22 cellular contexts compared by ENCODE assay signal in the genomic region with DNA sequence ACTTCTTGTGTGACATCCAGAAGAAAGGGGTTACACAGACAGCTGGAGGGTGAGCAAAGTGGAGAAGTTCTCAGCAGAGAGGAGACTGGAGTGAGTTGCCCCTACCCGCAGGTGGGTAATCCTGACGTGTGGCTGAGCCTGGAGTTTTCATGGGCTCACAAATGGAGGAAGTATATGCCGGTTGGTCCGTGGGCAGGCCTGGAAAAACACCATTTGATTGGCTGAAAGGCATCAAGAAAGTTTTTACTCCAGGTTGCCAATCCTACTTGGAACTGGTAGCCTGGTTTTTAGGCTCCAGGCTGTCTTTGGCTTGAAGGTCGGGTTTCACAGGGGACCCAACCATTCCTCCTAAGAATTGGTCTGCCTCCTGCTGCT.
DNase-seq lines count a peak whose midpoint lies in the region; ATAC-seq, FAIRE-seq and TF ChIP-seq lines count a peak whose summit lies in the region.
"Had no signal": no experiment of that assay in that cellular context is flagged by ENCODE, and none has a peak within 500 bp of the region (broad histone marks: within the 10 kb centered on the region; RNA-seq: fewer than 3 reads in every experiment).

No MANE protein-coding gene starts in this region.

- ATAC-seq in left colon (peak; percentile 81), GM19351 (IDR thresholded peaks at IDR 0.05; ENCODE audit: unreplicated experiment) (no peak), GM18861 (IDR thresholded peaks at IDR 0.05; ENCODE audit: unreplicated experiment) (no peak), HG02763 (IDR thresholded peaks at IDR 0.05; ENCODE audit: unreplicated experiment) (no peak)
- ATAC-seq: GM12878, left cardiac atrium, Right ventricle myocardium inferior had no signal

- peak; percentile 99 for FAIRE-seq in H54 (lab: Jason Lieb, UNC)
- FAIRE-seq: colon, GM12878 had no signal

- H3K27ac Mint-ChIP-seq in activated naive CD4-positive, alpha-beta T cell treated with anti-CD3 and anti-CD28 coated beads, Interleukin-2, amount 10 ng/mL, durations not matched to agents 7 days and 5 days, result no peak overlapping the region
- H3K27ac Mint-ChIP-seq: B cell; stimulated activated memory B cell treated with anti-CD40 and anti-IgM and Interleukin-4, amounts not matched to agents 10 μg/mL and 1 μg/mL and 100 μg/mL, for 72 hours had no signal

- no peaks in the 10 kb centered on the region for H3K27me3 Mint-ChIP-seq in activated naive CD4-positive, alpha-beta T cell treated with anti-CD3 and anti-CD28 coated beads, Interleukin-2, amount 10 ng/mL, durations not matched to agents 7 days and 5 days
- H3K27me3 Mint-ChIP-seq: B cell; stimulated activated memory B cell treated with anti-CD40 and anti-IgM and Interleukin-4, amounts not matched to agents 10 μg/mL and 1 μg/mL and 100 μg/mL, for 72 hours had no signal

- peaks cover 7% of the 10 kb centered on the region for H3K9me3 Mint-ChIP-seq in activated naive CD4-positive, alpha-beta T cell treated with anti-CD3 and anti-CD28 coated beads, Interleukin-2, amount 10 ng/mL, durations not matched to agents 7 days and 5 days

- intact Hi-C loops in left colon (cut with DNase I, micrococcal nuclease), result no loop called here

- H3K4me1 Mint-ChIP-seq in activated naive CD4-positive, alpha-beta T cell treated with anti-CD3 and anti-CD28 coated beads, Interleukin-2, amount 10 ng/mL, durations not matched to agents 7 days and 5 days, result no peaks in the 10 kb centered on the region
- H3K4me1 Mint-ChIP-seq: B cell; stimulated activated memory B cell treated with anti-CD40 and anti-IgM and Interleukin-4, amounts not matched to agents 10 μg/mL and 1 μg/mL and 100 μg/mL, for 72 hours had no signal

- DNase-seq in H54 (ENCODE audit: insufficient read length, low spot score) (peak; percentile 33), NCI-H2029 treated with DMSO at 0.1 percent for 48 hours (lab: John Stamatoyannopoulos, UW) (peak; percentile 72), OCI-M1 (lab: John Stamatoyannopoulos, UW) (peak; percentile 53), left colon (no peak)
- no peak for DNase-seq in activated naive CD4-positive, alpha-beta T cell treated with anti-CD3 and anti-CD28 coated beads, Interleukin-2, amount 10 ng/mL, durations not matched to agents 7 days and 5 days
- DNase-seq: activated CD4-positive, alpha-beta T cell treated with anti-CD3 and anti-CD28 coated beads, Interleukin-2, amount 50 U/mL, for 1 hour; activated naive CD4-positive, alpha-beta T cell treated with anti-CD3 and anti-CD28 coated beads, Interleukin-2, amount 50 U/mL, for 16 hours; foreskin fibroblast; GDM1; GM23248; Karpas-422; left cardiac atrium; NCI-H187 treated with DMSO at 0.1 percent for 48 hours; tibial artery had no signal

- no peak for TF ChIP-seq POLR2A in H54 (IDR thresholded peaks at IDR 0.05; ENCODE audit: low read depth, low read length)

- no peaks in the 10 kb centered on the region for H3K36me3 Mint-ChIP-seq in activated naive CD4-positive, alpha-beta T cell treated with anti-CD3 and anti-CD28 coated beads, Interleukin-2, amount 10 ng/mL, durations not matched to agents 7 days and 5 days
- H3K36me3 Mint-ChIP-seq: stimulated activated memory B cell treated with anti-CD40 and anti-IgM and Interleukin-4, amounts not matched to agents 10 μg/mL and 1 μg/mL and 100 μg/mL, for 72 hours had no signal

- no peak overlapping the region for H3K4me3 Mint-ChIP-seq in activated naive CD4-positive, alpha-beta T cell treated with anti-CD3 and anti-CD28 coated beads, Interleukin-2, amount 10 ng/mL, durations not matched to agents 7 days and 5 days
- H3K4me3 Mint-ChIP-seq: B cell; stimulated activated memory B cell treated with anti-CD40 and anti-IgM and Interleukin-4, amounts not matched to agents 10 μg/mL and 1 μg/mL and 100 μg/mL, for 72 hours had no signal

- CTCF ChIA-PET in activated naive CD4-positive, alpha-beta T cell treated with anti-CD3 and anti-CD28 coated beads, Interleukin-2, amount 10 ng/mL, durations not matched to agents 7 days and 5 days (lab: Charles Lee), result no interaction called here

Comparison
In these comparisons a context has a peak if more than half of its experiments do, and no peak if none do; other contexts are left out.
1. DNase-seq: peak in H54 (single experiment), NCI-H2029 treated with DMSO at 0.1 percent for 48 hours (single experiment) and OCI-M1 (single experiment); none in left colon (0 of 2) and activated naive CD4-positive, alpha-beta T cell treated with anti-CD3 and anti-CD28 coated beads, Interleukin-2, amount 10 ng/mL, durations not matched to agents 7 days and 5 days (single experiment).